11 cellular contexts compared by ENCODE assay signal in the genomic region with DNA sequence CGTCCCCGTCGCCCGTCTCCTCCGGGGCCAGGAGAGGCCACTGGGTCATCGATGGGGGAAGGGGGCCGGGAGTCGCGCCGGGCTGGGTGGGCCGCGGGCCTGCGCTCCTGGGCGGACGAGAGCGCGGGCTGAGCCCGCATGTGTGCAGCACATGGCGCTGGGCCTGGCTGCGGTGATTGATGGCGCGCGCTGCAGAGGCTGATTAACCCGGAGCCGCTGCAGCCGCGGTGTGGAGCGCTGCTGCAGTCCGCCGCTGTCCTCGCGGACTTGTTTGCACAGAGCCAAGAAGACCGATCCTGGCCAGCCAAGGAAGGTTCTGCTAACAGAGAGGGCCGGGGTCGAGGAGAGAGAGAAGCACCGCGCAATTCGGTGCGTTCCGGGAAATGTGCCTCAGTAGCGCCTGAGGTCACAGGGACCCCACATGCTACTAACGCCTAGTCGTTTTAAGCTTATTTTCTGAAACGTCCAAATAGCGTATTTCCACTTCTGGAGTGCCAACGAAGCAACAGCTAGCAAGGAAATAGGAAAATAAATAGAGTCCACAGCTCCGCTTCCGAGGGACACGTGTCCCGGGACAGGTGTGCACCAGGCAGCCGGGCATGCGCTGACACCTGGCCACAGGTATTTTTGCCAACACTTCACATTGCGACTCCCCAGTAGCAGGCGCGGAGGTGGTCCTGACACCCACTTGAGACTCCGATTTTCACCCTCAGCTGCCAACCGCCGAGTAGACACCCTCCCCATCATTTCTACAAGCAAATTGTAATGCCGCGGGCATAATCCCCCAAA. TPM values are rescaled to one million over a fixed set of nuclear protein-coding genes. Genes with fewer than 3 reads are reported as not detected.
DNase-seq lines count a peak whose midpoint lies in the region; ATAC-seq and TF ChIP-seq lines count a peak whose summit lies in the region.
"Had no signal": no experiment of that assay in that cellular context is flagged by ENCODE, and none has a peak within 500 bp of the region (broad histone marks: within the 10 kb centered on the region; RNA-seq: fewer than 3 reads in every experiment).

No MANE protein-coding gene starts in this region.

- no peak for ATAC-seq in HG03520 (IDR thresholded peaks at IDR 0.05; ENCODE audit: unreplicated experiment)
- no peak for ATAC-seq in GM18873 (IDR thresholded peaks at IDR 0.05; ENCODE audit: low FRiP score, unreplicated experiment)

- no peak overlapping the region for H3K4ac ChIP-seq in trophoblast cell (ENCODE audit: low read depth, low read length)

- no peak overlapping the region for H2BK120ac ChIP-seq in trophoblast cell (ENCODE audit: insufficient read depth, low read length, poor library complexity)

- no peaks in the 10 kb centered on the region for H3K36me3 Mint-ChIP-seq in immature natural killer cell

- no peak overlapping the region for H4K91ac ChIP-seq in trophoblast cell (ENCODE audit: low read depth, low read length)

- H3K9ac ChIP-seq in trophoblast cell (ENCODE audit: low read length): no peak overlapping the region

- H2BK12ac ChIP-seq in trophoblast cell (ENCODE audit: low read length): no peak overlapping the region

- H4K12ac ChIP-seq in trophoblast cell (ENCODE audit: low read depth, low read length): no peak overlapping the region

- no peaks in the 10 kb centered on the region for H3K79me1 ChIP-seq in trophoblast cell (ENCODE audit: low read length)

- H3K27me3 Mint-ChIP-seq in immature natural killer cell (ENCODE audit: low read depth in 3 of 3): peaks cover 9 to 39% (median 37%) of the 10 kb centered on the region in 3 donors

- H3K27me3 ChIP-seq in Peyer's patch (peaks cover 5 to 41% of the 10 kb centered on the region in 2 donors), trophoblast cell (ENCODE audit: insufficient read depth, low read length) (peaks cover 95% of the 10 kb centered on the region)

- no peak overlapping the region for H2BK5ac ChIP-seq in trophoblast cell (ENCODE audit: low read depth, low read length, poor library complexity)

- TF ChIP-seq POLR2A in Peyer's patch (IDR thresholded peaks at IDR 0.05): no peak

- no peak overlapping the region for H3K27ac Mint-ChIP-seq in immature natural killer cell

- H3K4me1 ChIP-seq in Peyer's patch (peaks cover 5 to 71% (median 11%) of the 10 kb centered on the region in 4 donors), trophoblast cell (ENCODE audit: control insufficient read depth in 1 of 2, insufficient read depth in 2 of 2, low read length in 2 of 2) (no peaks in the 10 kb centered on the region)

- H3K14ac ChIP-seq in trophoblast cell (ENCODE audit: low read length): no peak overlapping the region

- no peaks in the 10 kb centered on the region for H3K36me3 ChIP-seq in Peyer's patch
- H3K36me3 ChIP-seq in trophoblast cell (ENCODE audit: control insufficient read depth in 1 of 2, insufficient read depth in 2 of 2, low read length in 2 of 2): no peaks in the 10 kb centered on the region
- H3K36me3 ChIP-seq: esophagus squamous epithelium, thoracic aorta had no signal

- no peak for TF ChIP-seq CTCF in Peyer's patch (IDR thresholded peaks at IDR 0.05)

- H3K4me1 Mint-ChIP-seq in immature natural killer cell: peaks cover 10 to 17% of the 10 kb centered on the region in 2 donors

- peaks cover 0 to under 1% (median 0%) of the 10 kb centered on the region in 6 donors for H3K9me3 Mint-ChIP-seq in immature natural killer cell

- no peak overlapping the region for H3K18ac ChIP-seq in trophoblast cell (ENCODE audit: low read length)

- H3K9me3 ChIP-seq in Peyer's patch (no peaks in the 10 kb centered on the region), trophoblast cell (ENCODE audit: insufficient read depth, low read depth, low read length) (peaks cover 8% of the 10 kb centered on the region)
- H3K9me3 ChIP-seq: esophagus squamous epithelium, thoracic aorta had no signal

- H3K4me3 ChIP-seq in Peyer's patch (peak overlapping the region in 2 of 4 donors; percentile 39 to 43), trophoblast cell (ENCODE audit: low read depth, low read length) (no peak overlapping the region)
- H3K4me3 ChIP-seq: thoracic aorta had no signal

- no peaks in the 10 kb centered on the region for H3K79me2 ChIP-seq in trophoblast cell (ENCODE audit: control insufficient read depth, insufficient read depth, low read length, poor library complexity)

- no peak overlapping the region for H3K4me3 Mint-ChIP-seq in immature natural killer cell

- no peak overlapping the region for H2AK5ac ChIP-seq in trophoblast cell (ENCODE audit: low read length)

- H3K23ac ChIP-seq in trophoblast cell (ENCODE audit: low read length): no peak overlapping the region

- no peak overlapping the region for H4K8ac ChIP-seq in trophoblast cell (ENCODE audit: low read depth, low read length)

- no peak overlapping the region for H2AFZ ChIP-seq in trophoblast cell (ENCODE audit: insufficient read depth, low read length, poor library complexity)

- H3K27ac ChIP-seq in Peyer's patch (peak overlapping the region in 3 of 4 donors; percentile 55 to 91 (median 81)), trophoblast cell (ENCODE audit: low read depth, low read length) (no peak overlapping the region)
- H3K27ac ChIP-seq: esophagus squamous epithelium, thoracic aorta had no signal

- no CpG with 5 or more reads among the region's 60 CpGs for WGBS in trophoblast cell (ENCODE audit: extremely low coverage, insufficient coverage, insufficient read length)

- DNase-seq in GM03348 (ENCODE audit: low spot score) (peak; percentile 65), Peyer's patch (no peak), fibroblast of peridontal ligament (ENCODE audit: extremely low read depth) (peak; percentile 26), trophoblast cell (no peak), foreskin melanocyte (no peak), immature natural killer cell (no peak)
- DNase-seq: esophagus squamous epithelium, RPMI8226 had no signal

- H3K4me2 ChIP-seq in trophoblast cell (ENCODE audit: low read length): peak overlapping the region; percentile 22

RNA-seq across cellular contexts. Expression of gene MNX1, which starts 6.2 kb away (rescaled TPM):
- total RNA-seq in Peyer's patch: 10 to 100 TPM in 3 of 4 donors, 1 to 10 TPM in 1; 7.4 to 41.9 (median 16.9) TPM
- 0.07 and 0.10 TPM in 2 replicates for polyA plus RNA-seq in trophoblast cell (2013)
- polyA plus RNA-seq in immature natural killer cell: not detected
- total RNA-seq: thoracic aorta had no signal

RNA-seq across cellular contexts. Expression of gene NOM1, which starts 54.7 kb away (rescaled TPM):
- 10 to 100 TPM in 3 of 4 donors, 1 to 10 TPM in 1; 8.1 to 77.6 (median 26.7) TPM for total RNA-seq in Peyer's patch
- polyA plus RNA-seq in trophoblast cell (2013): 8.4 and 9.2 TPM in 2 replicates
- polyA plus RNA-seq in immature natural killer cell: 1 to 10 TPM in 2 of 3 donors, under 1 TPM in 1; 0.36 to 7.2 (median 3.0) TPM

Comparison
In these comparisons a context has a peak if more than half of its experiments do, and no peak if none do; other contexts are left out.
1. DNase-seq: peak in GM03348 (single experiment) and fibroblast of peridontal ligament (single experiment); none in Peyer's patch (0 of 3), trophoblast cell (0 of 2), foreskin melanocyte (single experiment) and immature natural killer cell (0 of 3).